In the genomic region with DNA sequence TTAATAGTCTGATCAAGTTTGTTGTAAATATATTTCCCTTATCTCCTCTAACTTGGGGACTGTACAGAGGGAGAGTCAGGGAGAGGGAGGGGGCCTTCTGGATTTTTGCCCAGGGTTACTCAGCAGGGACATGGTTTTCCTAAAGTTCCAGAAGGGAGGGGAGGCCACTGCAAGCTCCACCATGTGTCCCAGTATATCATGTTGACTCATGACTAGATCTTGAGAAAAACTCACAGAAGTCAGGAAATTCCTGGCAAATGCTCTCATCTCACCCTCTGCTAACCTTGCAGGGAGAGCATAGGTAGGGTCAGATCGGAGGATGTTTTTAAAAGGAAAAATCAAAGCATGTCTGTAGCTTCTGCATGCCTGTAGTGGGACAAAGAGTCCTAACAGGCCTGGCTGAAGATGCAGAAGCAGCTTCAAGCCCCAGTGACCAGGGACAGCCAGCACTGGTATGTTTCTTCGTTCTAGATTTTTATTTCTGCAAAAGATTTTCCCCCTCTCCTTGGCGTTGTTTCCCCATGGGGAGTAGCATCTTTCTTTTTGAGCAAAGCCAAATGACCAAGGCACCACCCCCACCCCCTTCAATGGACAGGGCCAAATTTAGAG, we compare ENCODE assay signal across 12 cellular contexts.
DNase-seq lines count a peak whose midpoint lies in the region; ATAC-seq and TF ChIP-seq lines count a peak whose summit lies in the region.
"Had no signal": no experiment of that assay in that cellular context is flagged by ENCODE, and none has a peak within 500 bp of the region (broad histone marks: within the 10 kb centered on the region; RNA-seq: fewer than 3 reads in every experiment).

No MANE protein-coding gene starts in this region.

- H3K18ac ChIP-seq in H9 (ENCODE audit: insufficient read length, low read depth, low read length), result no peak overlapping the region

- no peak overlapping the region for H4K5ac ChIP-seq in H9 (ENCODE audit: insufficient read length, low read depth, low read length)

- H3K14ac ChIP-seq in H9 (ENCODE audit: insufficient read depth, low read length), result no peak overlapping the region

- H4K20me1 ChIP-seq in PC-3 (ENCODE audit: low read length) (no peaks in the 10 kb centered on the region), H9 (ENCODE audit: control insufficient read depth, insufficient read depth, insufficient read length) (no peaks in the 10 kb centered on the region)

- peak; percentile 85 for DNase-seq in Caki2 (ENCODE audit: low read depth)
- DNase-seq in PC-3, result peak; percentile 96
- peak; percentile 90 for DNase-seq in dermis blood vessel endothelial cell
- DNase-seq in myocyte (ENCODE audit: low read depth), result peak; percentile 85
- no peak for DNase-seq in SKM-1 (lab: John Stamatoyannopoulos, UW; ENCODE audit: unreplicated experiment)
- no peak for DNase-seq in H9
- no peak for DNase-seq in LoVo (ENCODE audit: low spot score)
- no peak for DNase-seq in stimulated activated CD4-positive, alpha-beta T cell treated with anti-CD3 and anti-CD28 coated beads, Interleukin-1b, Interleukin-23, amount 100 ng/mL, for 48 hours
- DNase-seq: CD8-positive, alpha-beta T cell; erythroblast; NCI-H1092 treated with DMSO at 0.1 percent for 48 hours; T-helper 1 cell had no signal

- no peaks in the 10 kb centered on the region; a peak in 1 of 7 replicates for H3K36me3 Mint-ChIP-seq in H9 (ENCODE audit: insufficient read depth in 1 of 3, low read depth in 3 of 3)
- H3K36me3 Mint-ChIP-seq: CD8-positive, alpha-beta T cell had no signal

- peaks cover 8% of the 10 kb centered on the region in 2 experiments for H3K4me1 Mint-ChIP-seq in H9

- H3T11ph ChIP-seq in H9 (ENCODE audit: low read length), result no peak overlapping the region

- no peak overlapping the region for H3K27ac Mint-ChIP-seq in H9
- H3K27ac Mint-ChIP-seq: CD8-positive, alpha-beta T cell had no signal

- H2AFZ ChIP-seq in PC-3 (ENCODE audit: low read length) (0 out of 2 replicates have a peak overlapping the region, but pooled peaks have one; percentile 21), H9 (ENCODE audit: low read length) (no peak overlapping the region)

- H3K23me2 ChIP-seq in H9 (ENCODE audit: insufficient read length, low read depth, low read length, poor library complexity, severe bottlenecking), result no peaks in the 10 kb centered on the region

- H3K79me2 ChIP-seq in PC-3 (ENCODE audit: low read length), result no peaks in the 10 kb centered on the region
- no peaks in the 10 kb centered on the region for H3K79me2 ChIP-seq in H9 (ENCODE audit: insufficient read depth, low read length)

- H3K9me3 Mint-ChIP-seq in H9, result no peaks in the 10 kb centered on the region; a peak in 1 of 5 replicates
- H3K9me3 Mint-ChIP-seq: CD8-positive, alpha-beta T cell had no signal

- POLR2A ChIA-PET in PC-3 (lab: Charles Lee; ENCODE audit: unreplicated experiment), result no interaction called here

- no peak overlapping the region for H2BK15ac ChIP-seq in H9 (ENCODE audit: low read depth, low read length)

- H3K4me2 ChIP-seq in PC-3 (ENCODE audit: low read length), result peak overlapping the region; percentile 42
- no peak overlapping the region for H3K4me2 ChIP-seq in H9 (ENCODE audit: insufficient read depth, insufficient read length, low read length)

- ATAC-seq in PC-3, result peak; percentile 81
- ATAC-seq: CD8-positive, alpha-beta T cell had no signal

- H3K79me1 ChIP-seq in H9 (ENCODE audit: insufficient read depth, low read depth, low read length, poor library complexity, severe bottlenecking), result no peaks in the 10 kb centered on the region

- H3K9me3 ChIP-seq in PC-3 (ENCODE audit: low read length) (no peaks in the 10 kb centered on the region), H9 (ENCODE audit: control insufficient read depth, low read depth, low read length) (no peaks in the 10 kb centered on the region)

- H4K91ac ChIP-seq in H9 (ENCODE audit: insufficient read length, low read depth, low read length), result no peak overlapping the region

- H3K9me2 ChIP-seq in PC-3 (replicated peaks; ENCODE audit: low read length), result no peaks in the 10 kb centered on the region

- no peak overlapping the region for H2BK120ac ChIP-seq in H9 (ENCODE audit: low read depth, low read length, poor library complexity, severe bottlenecking)

- H3K9ac ChIP-seq in PC-3 (ENCODE audit: low read length), result peak overlapping the region; percentile 61
- H3K9ac ChIP-seq in H9 (ENCODE audit: extremely low read depth, insufficient read length, low read length), result no peak overlapping the region

- H3K4ac ChIP-seq in H9 (ENCODE audit: low read depth, low read length), result no peak overlapping the region

- no peak overlapping the region for H3K23ac ChIP-seq in H9 (ENCODE audit: insufficient read length, low read depth, low read length)

- H3K36me3 ChIP-seq in PC-3 (ENCODE audit: low read depth, low read length), result no peaks in the 10 kb centered on the region

- in situ Hi-C loops in Caki2 (cut with HindIII; ENCODE audit: low pct_unique_long_range_greater_than_20kb, low sequenced_read_pairs), result no loop called here

- peaks cover 13% of the 10 kb centered on the region for H3K27me3 Mint-ChIP-seq in H9 (ENCODE audit: low read depth)

- no TSS peak for BruUV-seq in PC-3 (replicated peaks; lab: Mats Ljungman, UMichigan)

- H3K4me1 ChIP-seq in PC-3 (ENCODE audit: insufficient read depth, low read length) (peaks cover 62% of the 10 kb centered on the region), H9 (ENCODE audit: insufficient read depth, low read length) (no peaks in the 10 kb centered on the region)

- H4K8ac ChIP-seq in H9 (replicated peaks; ENCODE audit: insufficient read length, low read depth, low read length), result no peak overlapping the region

- H2BK20ac ChIP-seq in H9 (ENCODE audit: low read depth, low read length, poor library complexity, severe bottlenecking), result no peak overlapping the region

- H3F3A ChIP-seq in PC-3 (ENCODE audit: low read length, unreplicated experiment), result peaks cover 8% of the 10 kb centered on the region

- no peak overlapping the region for H2BK12ac ChIP-seq in H9 (ENCODE audit: insufficient read length, low read depth, low read length)

- no peaks in the 10 kb centered on the region for H3K27me3 ChIP-seq in PC-3 (ENCODE audit: low read length)
- H3K27me3 ChIP-seq in H9 (ENCODE audit: insufficient read depth, low read length), result no peaks in the 10 kb centered on the region; the same call in 1 of the 2 replicates

- no peak overlapping the region for H2BK5ac ChIP-seq in H9 (ENCODE audit: insufficient read length, low read length)

- CTCF ChIA-PET in PC-3 (lab: Charles Lee), result no interaction called here

- intact Hi-C loops in PC-3 (cut with micrococcal nuclease), result no loop called here

- peak overlapping the region; percentile 89 for H3K27ac ChIP-seq in PC-3 (ENCODE audit: low read length)
- no peak overlapping the region for H3K27ac ChIP-seq in H9 (ENCODE audit: insufficient read length, low read depth, low read length)

- H3K4me3 Mint-ChIP-seq in H9, result no peak overlapping the region
- H3K4me3 Mint-ChIP-seq: CD8-positive, alpha-beta T cell had no signal

- no peak overlapping the region for H3K4me3 ChIP-seq in PC-3 (ENCODE audit: low read length)

- no peak overlapping the region for H3K56ac ChIP-seq in H9 (ENCODE audit: insufficient read length, low read depth, low read length)

- no peak overlapping the region for H2AK5ac ChIP-seq in H9 (ENCODE audit: insufficient read length, low read length)

- whole genome bisulfite sequencing in H9 (ENCODE audit: extremely low coverage, insufficient read length, low lambda C conversion rate), result no CpG with 5 or more reads among the region's 3 CpGs

- TF ChIP-seq CTCF in PC-3 (conservative IDR thresholded peaks at IDR 0.05; ENCODE audit: low read depth, low read length) (no peak), H9 (conservative IDR thresholded peaks at IDR 0.05) (no peak)

Comparison
In these comparisons a context has a peak if more than half of its experiments do, and no peak if none do; other contexts are left out.
1. DNase-seq: peak in Caki2 (single experiment), PC-3 (single experiment), dermis blood vessel endothelial cell (single experiment) and myocyte (single experiment); none in SKM-1 (single experiment), H9 (single experiment), LoVo (single experiment) and stimulated activated CD4-positive, alpha-beta T cell treated with anti-CD3 and anti-CD28 coated beads, Interleukin-1b, Interleukin-23, amount 100 ng/mL, for 48 hours (single experiment).